7 cellular contexts compared by ENCODE assay signal in the genomic region with DNA sequence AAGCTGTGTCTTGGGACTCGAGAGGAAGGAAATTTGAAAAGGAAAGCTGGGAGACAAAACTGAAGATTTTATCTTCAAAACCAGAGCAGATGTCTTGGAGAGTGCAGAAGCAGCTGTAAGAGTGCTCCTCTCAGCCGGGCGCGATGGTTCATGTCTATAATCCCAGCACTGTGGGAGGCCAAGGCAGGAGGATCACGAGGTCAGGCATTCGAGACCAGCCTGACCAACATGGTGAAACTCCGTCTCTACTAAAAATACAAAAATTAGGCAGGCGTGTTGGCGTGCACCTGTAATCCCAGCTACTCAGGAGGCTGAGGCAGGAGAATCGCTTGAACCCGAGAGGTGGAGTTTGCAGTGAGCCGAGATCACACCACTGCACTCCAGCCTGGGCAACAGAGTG. TPM values are rescaled to one million over a fixed set of nuclear protein-coding genes. Genes with fewer than 3 reads are reported as not detected.
DNase-seq lines count a peak whose midpoint lies in the region; ATAC-seq, FAIRE-seq and TF ChIP-seq lines count a peak whose summit lies in the region.
"Not testable (repeated sequence)": the region's sequence is repeated elsewhere in the genome, so short reads cannot be mapped to it uniquely, and the experiment has no call there.

No MANE protein-coding gene starts in this region.

- H3K79me1 ChIP-seq in mesenchymal stem cell (replicated peaks; ENCODE audit: low read length, poor library complexity, severe bottlenecking) = not testable (repeated sequence)

- not testable (repeated sequence) for H2BK5ac ChIP-seq in mesenchymal stem cell (ENCODE audit: low read depth, low read length, poor library complexity, severe bottlenecking)

- not testable (repeated sequence) for H3K36me3 Mint-ChIP-seq in activated T-cell treated with anti-CD3 and anti-CD28 coated beads, Interleukin-2, amount 50 U/mL, for 24 hours (ENCODE audit: low read depth)

- not testable (repeated sequence) for H3K4me2 ChIP-seq in GM23248 (ENCODE audit: unreplicated experiment); K562 (ENCODE audit: insufficient read depth, low read length); mesenchymal stem cell (ENCODE audit: low read length, poor library complexity, severe bottlenecking)
- H3K4me2 ChIP-seq in SK-N-SH = peak overlapping the region; percentile 2; the same call in 1 of the 2 replicates

- not testable (repeated sequence) for H2BK15ac ChIP-seq in mesenchymal stem cell (ENCODE audit: low read depth, poor library complexity, severe bottlenecking)

- not testable (repeated sequence) for TF ChIP-seq POLR2A in K562 (conservative IDR thresholded peaks at IDR 0.05)

- H3K9me3 ChIP-seq in A673 (ENCODE audit: low read depth, low read length, poor library complexity, severe bottlenecking); GM23248 (ENCODE audit: low read depth); SK-N-SH; K562 (replicated peaks; ENCODE audit: control insufficient read depth, insufficient read depth, low read depth, low read length); mesenchymal stem cell (ENCODE audit: control insufficient read depth, low read length): not testable (repeated sequence)

- not testable (repeated sequence) for H3K9me3 Mint-ChIP-seq in activated T-cell treated with anti-CD3 and anti-CD28 coated beads, Interleukin-2, amount 50 U/mL, for 24 hours

- DNase-seq in A673 (ENCODE audit: low spot score); GM23248; SK-N-SH; activated T-cell treated with anti-CD3 and anti-CD28 coated beads, Interleukin-2, amount 50 U/mL, for 24 hours; mesenchymal stem cell: not testable (repeated sequence)
- peak; percentile 13 for DNase-seq in NCI-H82 (lab: John Stamatoyannopoulos, UW)
- peak in 1 of 4 experiments; percentile 49 for DNase-seq in K562 (ENCODE audit: extremely low read depth in 1 of 4, low spot score in 3 of 4)

- H3K27me3 ChIP-seq in A673 (replicated peaks; ENCODE audit: insufficient read depth, low read depth, low read length, poor library complexity); GM23248 (replicated peaks; ENCODE audit: insufficient read depth); SK-N-SH (ENCODE audit: insufficient read depth); K562 (ENCODE audit: control insufficient read depth in 2 of 2, insufficient read depth in 2 of 2, low read length in 2 of 2); mesenchymal stem cell (ENCODE audit: control insufficient read depth in 1 of 2, insufficient read depth in 1 of 2, low read length in 2 of 2): not testable (repeated sequence)

- not testable (repeated sequence) for TF ChIP-seq RAD21 in SK-N-SH (IDR thresholded peaks at IDR 0.05; ENCODE audit: low read length); K562 (CRISPR knock-in tag; conservative IDR thresholded peaks at IDR 0.05 in 1 of 2, IDR thresholded peaks at IDR 0.05 in 1 of 2)

- H3K9me2 ChIP-seq in GM23248 (ENCODE audit: insufficient read depth); SK-N-SH: not testable (repeated sequence)

- TF ChIP-seq EP300 in SK-N-SH (IDR thresholded peaks at IDR 0.05; ENCODE audit: borderline replicate concordance in 1 of 2, low read depth in 1 of 2, low read length in 1 of 2); K562 (IDR thresholded peaks at IDR 0.05; ENCODE audit: low read length): not testable (repeated sequence)

- POLR2A ChIA-PET in A673 (lab: Charles Lee; ENCODE audit: low non-redundant PET) = not testable (repeated sequence)
- POLR2A ChIA-PET in SK-N-SH (lab: Yijun Ruan, JAX) (interaction anchor here (0.7 kb wide), 1 partner anchor 34 kb away, joined by 3 read pairs; no protein-coding TSS in a partner anchor), K562 (lab: Yijun Ruan, JAX) (interaction anchor here (0.7 to 2.0 kb wide), 6 partner anchors 8 to 107 kb away, joined by 3 to 7 read pairs (median 3); partner anchors contain the start of genes CEP95, DDX5 and POLG2)

- H3K27ac Mint-ChIP-seq in activated T-cell treated with anti-CD3 and anti-CD28 coated beads, Interleukin-2, amount 50 U/mL, for 24 hours = peak overlapping the region; percentile 53

- not testable (repeated sequence) for H2AK5ac ChIP-seq in mesenchymal stem cell (ENCODE audit: low read length, severe bottlenecking)

- H3K4ac ChIP-seq in mesenchymal stem cell (ENCODE audit: low read depth in 1 of 2, low read length in 2 of 2) = not testable (repeated sequence)

- 92 to 93% methylated on average over 12 of the region's 12 CpGs for WGBS in GM23248 (ENCODE audit: low coverage in 1 of 2, low lambda C conversion rate in 2 of 2, missing lambda C conversion rate in 2 of 2), 2 experiments
- WGBS in SK-N-SH (ENCODE audit: low lambda C conversion rate) = 91% methylated on average over 12 of the region's 12 CpGs
- WGBS in K562 (ENCODE audit: insufficient coverage, low coverage, missing lambda C conversion rate) = 21% methylated on average over 11 of the region's 12 CpGs
- 84% methylated on average over 12 of the region's 12 CpGs for WGBS in mesenchymal stem cell

- H3K4me3 ChIP-seq in A673 (ENCODE audit: low read depth, low read length, poor library complexity, severe bottlenecking); GM23248; SK-N-SH (ENCODE audit: low read depth in 2 of 2, low read length in 1 of 2); K562; mesenchymal stem cell (ENCODE audit: insufficient read depth in 1 of 2, low read depth in 1 of 2, low read length in 2 of 2): not testable (repeated sequence)

- H2BK120ac ChIP-seq in mesenchymal stem cell (ENCODE audit: low read depth, low read length) = not testable (repeated sequence)

- H3K79me2 ChIP-seq in GM23248 (ENCODE audit: insufficient read depth) (peaks cover 100% of the 10 kb centered on the region), SK-N-SH (ENCODE audit: insufficient read depth) (peaks cover 100% of the 10 kb centered on the region), K562 (ENCODE audit: control insufficient read depth, insufficient read depth, low read length) (peaks cover 15% of the 10 kb centered on the region)

- H3K4me1 ChIP-seq in A673 (ENCODE audit: insufficient read depth, low read length, poor library complexity, severe bottlenecking) (peaks cover 17% of the 10 kb centered on the region), GM23248 (ENCODE audit: insufficient read depth) (peaks cover 34% of the 10 kb centered on the region), SK-N-SH (ENCODE audit: control insufficient read depth in 1 of 2, insufficient read depth in 2 of 2, low read depth in 1 of 2, low read length in 1 of 2) (peaks cover 2 to 29% of the 10 kb centered on the region in 2 experiments; a peak in 3 of 4 replicates), K562 (replicated peaks in 1 of 2; ENCODE audit: control insufficient read depth in 2 of 2, insufficient read depth in 2 of 2, low read length in 2 of 2) (peaks cover 7 to 15% of the 10 kb centered on the region in 2 experiments; a peak in 4 of 5 replicates)
- H3K4me1 ChIP-seq in mesenchymal stem cell (ENCODE audit: control insufficient read depth, insufficient read depth, low read depth, low read length) = not testable (repeated sequence)

- H4K91ac ChIP-seq in mesenchymal stem cell (ENCODE audit: low read length) = not testable (repeated sequence)

- peak; percentile 65 for ATAC-seq in K562

- not testable (repeated sequence) for H3K23ac ChIP-seq in mesenchymal stem cell (ENCODE audit: low read length in 2 of 2)

- H2AFZ ChIP-seq in GM23248; SK-N-SH (ENCODE audit: low read depth); K562 (ENCODE audit: low read depth, low read length); mesenchymal stem cell (ENCODE audit: low read depth, low read length): not testable (repeated sequence)

- not testable (repeated sequence) for H4K8ac ChIP-seq in mesenchymal stem cell (ENCODE audit: low read length)

- H3K4me1 Mint-ChIP-seq in activated T-cell treated with anti-CD3 and anti-CD28 coated beads, Interleukin-2, amount 50 U/mL, for 24 hours (ENCODE audit: low read depth) = peaks cover 47% of the 10 kb centered on the region

- peak; percentile 67 for FAIRE-seq in K562 (lab: Jason Lieb, UNC)

- H3K27ac ChIP-seq in A673 (ENCODE audit: low read depth, low read length, poor library complexity, severe bottlenecking) = peak overlapping the region; percentile 6
- peak overlapping the region; percentile 16; the same call in 1 of the 2 replicates for H3K27ac ChIP-seq in GM23248
- H3K27ac ChIP-seq in SK-N-SH (ENCODE audit: low read depth in 2 of 2, low read length in 1 of 2) = peak overlapping the region in 1 of 2 experiments; percentile 50; a peak in 2 of 4 replicates
- peak overlapping the region; percentile 30; the same call in 1 of the 3 replicates for H3K27ac ChIP-seq in K562 (ENCODE audit: extremely low read depth, low read depth, low read length)
- not testable (repeated sequence) for H3K27ac ChIP-seq in mesenchymal stem cell (ENCODE audit: low read length, poor library complexity, severe bottlenecking)

- in situ Hi-C loops in GM23248 (cut with MboI); K562 (cut with MboI): not testable (repeated sequence)

- not testable (repeated sequence) for H3K4me3 Mint-ChIP-seq in activated T-cell treated with anti-CD3 and anti-CD28 coated beads, Interleukin-2, amount 50 U/mL, for 24 hours

- TF ChIP-seq CTCF in A673 (conservative IDR thresholded peaks at IDR 0.05; ENCODE audit: low read depth, low read length); SK-N-SH (IDR thresholded peaks at IDR 0.05); K562 (IDR thresholded peaks at IDR 0.05 in 2 of 3, conservative IDR thresholded peaks at IDR 0.05 in 1 of 3; ENCODE audit: insufficient read depth in 2 of 3, low read depth in 1 of 3, low read length in 3 of 3): not testable (repeated sequence)

- H3K14ac ChIP-seq in mesenchymal stem cell (ENCODE audit: low read length in 2 of 2) = not testable (repeated sequence)

- H2BK12ac ChIP-seq in mesenchymal stem cell (ENCODE audit: low read length in 2 of 2) = not testable (repeated sequence)

- H3K18ac ChIP-seq in mesenchymal stem cell (ENCODE audit: low read depth in 1 of 2, low read length in 2 of 2) = not testable (repeated sequence)

- H3K27me3 Mint-ChIP-seq in activated T-cell treated with anti-CD3 and anti-CD28 coated beads, Interleukin-2, amount 50 U/mL, for 24 hours = not testable (repeated sequence)

- H4K20me1 ChIP-seq in GM23248 (ENCODE audit: insufficient read depth) = peaks cover 51% of the 10 kb centered on the region
- peaks cover 99% of the 10 kb centered on the region for H4K20me1 ChIP-seq in SK-N-SH (ENCODE audit: insufficient read depth)
- not testable (repeated sequence) for H4K20me1 ChIP-seq in K562 (replicated peaks; ENCODE audit: control insufficient read depth, insufficient read depth, low read length)

- intact Hi-C loops in A673 (cut with micrococcal nuclease; ENCODE audit: unreplicated experiment); K562 (cut with micrococcal nuclease): not testable (repeated sequence)

- H3K9me1 ChIP-seq in K562 (ENCODE audit: control insufficient read depth, insufficient read depth, low read length) = not testable (repeated sequence)

- H3K9ac ChIP-seq in GM23248; SK-N-SH; K562 (ENCODE audit: insufficient read depth in 1 of 2, low read depth in 2 of 2, low read length in 2 of 2): not testable (repeated sequence)
- peak overlapping the region; percentile 65 for H3K9ac ChIP-seq in mesenchymal stem cell (ENCODE audit: low read length)

- not testable (repeated sequence) for H3K36me3 ChIP-seq in A673 (ENCODE audit: insufficient read depth, low read length, poor library complexity, severe bottlenecking); GM23248 (ENCODE audit: low read depth); K562 (ENCODE audit: control insufficient read depth, insufficient read depth, low read length); mesenchymal stem cell (ENCODE audit: control insufficient read depth in 1 of 2, insufficient read depth in 2 of 2, low read depth in 1 of 2, low read length in 2 of 2)
- H3K36me3 ChIP-seq in SK-N-SH (replicated peaks in 1 of 2; ENCODE audit: control insufficient read depth in 1 of 2, insufficient read depth in 2 of 2, low read length in 1 of 2) = peaks cover 0 to 20% of the 10 kb centered on the region in 2 experiments

- peaks cover 85% of the 10 kb centered on the region for H3F3A ChIP-seq in GM23248 (ENCODE audit: insufficient read depth)
- peaks cover 66% of the 10 kb centered on the region for H3F3A ChIP-seq in SK-N-SH (replicated peaks; ENCODE audit: insufficient read depth)

- BruUV-seq in A673 (replicated peaks; lab: Mats Ljungman, UMichigan); K562 (replicated peaks; lab: Mats Ljungman, UMichigan): not testable (repeated sequence)

- CTCF ChIA-PET in A673 (lab: Charles Lee); K562 (lab: Yijun Ruan, JAX; ENCODE audit: low intra/inter-chr PET ratio): not testable (repeated sequence)
- CTCF ChIA-PET in SK-N-SH (lab: Yijun Ruan, JAX) = interaction anchor here (0.8 to 1.1 kb wide), 3 partner anchors 16 to 185 kb away, joined by 3 to 4 read pairs (median 4); no protein-coding TSS in a partner anchor

RNA-seq across cellular contexts. Expression of gene SMURF2, which starts 57.6 kb away (rescaled TPM):
- total RNA-seq in A673 (2021) (24.7 and 27.8 TPM in 2 replicates), K562 (2014; rRNA removed) (11.6 and 13.0 TPM in 2 replicates), K562 (2014; rRNA removed; fragmentation: Illumina TruSeq; extraction: Trizol) (20.5 and 22.1 TPM in 2 replicates), K562 (2015; rRNA removed; fragmentation: Illumina TruSeq; extraction: Trizol) (22.0 and 23.1 TPM in 2 replicates), K562 (2021) (15.2 and 15.7 TPM in 2 replicates)
- total RNA-seq in GM23248 (2014; rRNA removed; shearing (Covaris generic)) = 157 and 159 TPM in 2 replicates
- polyA plus RNA-seq in GM23248 (2016; fragmentation: Nextera tagmentation; extraction: Ambion mirVana) (50.8 and 54.3 TPM in 2 replicates), SK-N-SH (2012; rRNA removed) (36.6 and 52.4 TPM in 2 replicates), K562 (2011; rRNA removed) (13.3 and 14.8 TPM in 2 replicates), K562 (2014; fragmentation: Illumina TruSeq; extraction: Trizol) (15.9 and 16.4 TPM in 2 replicates), K562 (2014; fragmentation: Nextera tagmentation; extraction: Ambion mirVana) (1 to 10 TPM; 3.8 to 5.0 TPM), K562 (2014; rRNA removed) (9.1 and 11.3 TPM in 2 replicates)
- 48.8 and 53.0 TPM in 2 replicates for polyA plus RNA-seq in SK-N-SH (2012; cell fraction: cytosol; rRNA removed)
- 45.2 and 104 TPM in 2 replicates for polyA plus RNA-seq in SK-N-SH (2012; cell fraction: nucleus; rRNA removed)
- total RNA-seq in K562 (2011; cell fraction: chromatin; rRNA removed; ENCODE audit: low replicate concordance) = 14.0 and 35.3 TPM in 2 replicates
- 6.8 and 8.8 TPM in 2 replicates for total RNA-seq in K562 (2011; cell fraction: nucleolus; rRNA removed)
- 12.4 and 15.6 TPM in 2 replicates for total RNA-seq in K562 (2011; cell fraction: nucleoplasm; rRNA removed)
- polyA plus RNA-seq in K562 (2011; cell fraction: cytosol; rRNA removed) = 3.4 and 7.1 TPM in 2 replicates
- 11.5 and 13.8 TPM in 2 replicates for polyA plus RNA-seq in K562 (2011; cell fraction: nucleus; rRNA removed)
- 8.8 and 9.6 TPM in 2 replicates for polyA plus RNA-seq in K562 (2012)
- polyA minus RNA-seq in K562 (2011; rRNA and poly(A)+ RNA removed) = 31.6 and 34.3 TPM in 2 replicates
- polyA minus RNA-seq in K562 (2011; cell fraction: cytosol; rRNA and poly(A)+ RNA removed) = 7.8 and 10.6 TPM in 2 replicates
- polyA minus RNA-seq in K562 (2011; cell fraction: nucleus; rRNA and poly(A)+ RNA removed) = 5.8 and 19.7 TPM in 2 replicates
- 127 TPM for polyA plus RNA-seq in mesenchymal stem cell (2013, experiment 1 of 2)
- polyA plus RNA-seq in mesenchymal stem cell (2013, experiment 2 of 2) = 126 TPM
